11 cellular contexts compared by ENCODE assay signal in the genomic region with DNA sequence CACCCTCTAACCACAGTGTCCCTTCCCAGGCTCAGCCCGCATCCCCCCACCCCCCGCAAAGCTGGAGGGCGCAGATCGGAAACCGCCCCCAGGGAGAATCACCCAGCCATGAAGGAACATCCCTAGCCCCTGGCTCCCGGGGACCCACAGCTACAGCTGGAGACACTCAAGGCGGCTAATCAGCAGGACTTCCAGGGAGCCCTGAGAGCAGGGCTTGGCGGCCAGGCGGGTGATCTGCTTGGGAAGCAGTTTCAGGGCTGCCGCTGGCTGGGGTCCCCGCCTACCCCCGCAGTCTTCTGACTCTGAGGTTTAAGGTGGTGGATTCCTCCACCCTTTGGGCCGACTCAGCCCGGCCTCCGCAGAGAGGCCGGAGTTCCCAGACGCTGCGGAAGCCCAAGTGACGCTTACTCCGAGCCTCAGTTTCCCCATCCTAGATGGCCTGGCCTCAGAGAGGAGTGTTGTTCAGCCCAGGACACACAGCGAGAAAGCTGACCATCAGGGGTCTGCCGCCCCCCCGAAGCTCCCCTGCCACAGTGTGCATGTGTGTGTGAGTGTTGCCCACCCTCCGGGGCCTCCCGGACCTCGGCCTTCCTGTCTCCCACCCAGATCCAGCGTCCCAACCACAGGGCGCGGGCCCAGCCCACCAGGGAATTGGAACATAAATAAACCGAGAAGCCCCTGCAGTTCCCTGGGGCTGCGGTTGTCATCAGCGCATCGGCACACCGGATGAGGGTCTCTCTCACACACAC. TPM values are rescaled to one million over a fixed set of nuclear protein-coding genes. Genes with fewer than 3 reads are reported as not detected.
DNase-seq lines count a peak whose midpoint lies in the region; ATAC-seq and TF ChIP-seq lines count a peak whose summit lies in the region.
"Had no signal": no experiment of that assay in that cellular context is flagged by ENCODE, and none has a peak within 500 bp of the region (broad histone marks: within the 10 kb centered on the region; RNA-seq: fewer than 3 reads in every experiment).

No MANE protein-coding gene starts in this region.

- H3K4me3 Mint-ChIP-seq in activated T-cell treated with anti-CD3 and anti-CD28 coated beads, Interleukin-2, amount 50 U/mL, for 4 hours = peak overlapping the region; percentile 41

- peak overlapping the region; percentile 26 to 77 (median 62) for H3K4me3 ChIP-seq in esophagus squamous epithelium
- peak overlapping the region; percentile 38 to 57 (median 48) for H3K4me3 ChIP-seq in sigmoid colon

- H3K36me3 ChIP-seq in esophagus squamous epithelium (peaks cover 0 to 37% (median 0%) of the 10 kb centered on the region in 3 donors), sigmoid colon (no peaks in the 10 kb centered on the region)
- H3K36me3 ChIP-seq: colonic mucosa had no signal

- H3K27ac ChIP-seq in esophagus squamous epithelium = peak overlapping the region; percentile 63 to 94 (median 89)
- H3K27ac ChIP-seq in sigmoid colon = peak overlapping the region; percentile 87 to 96 (median 92)
- H3K27ac ChIP-seq: colonic mucosa had no signal

- 54 to 68% methylated on average over 7 to 10 of the region's 34 CpGs for WGBS in esophagus squamous epithelium, 2 donors
- 71 to 83% methylated on average over 34 of the region's 34 CpGs for WGBS in sigmoid colon, 2 donors

- no peak for DNase-seq in activated T-cell treated with anti-CD3 and anti-CD28 coated beads, Interleukin-2, amount 50 U/mL, for 4 hours
- no peak for DNase-seq in activated T-cell treated with anti-CD3 and anti-CD28 coated beads for 4 hours
- no peak for DNase-seq in esophagus squamous epithelium (lab: John Stamatoyannopoulos, UW)
- DNase-seq in sigmoid colon = no peak
- DNase-seq in NCI-H1105 treated with DMSO at 0.1 percent for 48 hours (lab: John Stamatoyannopoulos, UW) = no peak
- DNase-seq in HUDEP-2 (lab: John Stamatoyannopoulos, UW; ENCODE audit: unreplicated experiment in 76 of 76) = no peak
- no peak for DNase-seq in stimulated activated CD4-positive, alpha-beta T cell treated with anti-CD3 and anti-CD28 coated beads, Interleukin-12 subunit alpha, Interleukin-12 subunit beta, amount 100 ng/mL, for 4 hours
- DNase-seq: colonic mucosa, hypothalamus, SIG-M5 had no signal

- intact Hi-C loops in esophagus squamous epithelium (cut with DNase I) = no loop called here
- intact Hi-C loops in sigmoid colon (cut with DNase I) = loop anchor here (2.0 kb wide), 2 partner anchors 51 to 61 kb away; no protein-coding TSS in a partner anchor

- H3K9me3 ChIP-seq in esophagus squamous epithelium = no peaks in the 10 kb centered on the region
- H3K9me3 ChIP-seq in sigmoid colon = no peaks in the 10 kb centered on the region
- H3K9me3 ChIP-seq: colonic mucosa had no signal

- H3K27me3 Mint-ChIP-seq in activated T-cell treated with anti-CD3 and anti-CD28 coated beads, Interleukin-2, amount 50 U/mL, for 4 hours (ENCODE audit: low read depth) = peaks cover 2% of the 10 kb centered on the region

- H3K36me3 Mint-ChIP-seq in activated T-cell treated with anti-CD3 and anti-CD28 coated beads, Interleukin-2, amount 50 U/mL, for 4 hours (ENCODE audit: insufficient read depth) = no peaks in the 10 kb centered on the region

- H3K4me1 Mint-ChIP-seq in activated T-cell treated with anti-CD3 and anti-CD28 coated beads, Interleukin-2, amount 50 U/mL, for 4 hours (ENCODE audit: low read depth) = peaks cover 9% of the 10 kb centered on the region

- ATAC-seq in activated T-cell treated with anti-CD3 and anti-CD28 coated beads, Interleukin-2, amount 50 U/mL, for 4 hours = no peak

- TF ChIP-seq EP300 in sigmoid colon (IDR thresholded peaks at IDR 0.05) = no peak

- TF ChIP-seq CTCF in esophagus squamous epithelium (IDR thresholded peaks at IDR 0.05) (no peak), sigmoid colon (IDR thresholded peaks at IDR 0.05) (no peak)

- H3K27me3 ChIP-seq in esophagus squamous epithelium (peaks cover 0 to 28% (median 0%) of the 10 kb centered on the region in 4 donors), sigmoid colon (peaks cover 0 to 5% (median 0%) of the 10 kb centered on the region in 3 donors)
- H3K27me3 ChIP-seq: colonic mucosa had no signal

- TF ChIP-seq POLR2A in Raji (IDR thresholded peaks at IDR 0.05; ENCODE audit: insufficient read depth, low read depth, low read length) = 0 out of 2 replicates have a peak, but pooled peaks have one; percentile 0
- no peak for TF ChIP-seq POLR2A in esophagus squamous epithelium (IDR thresholded peaks at IDR 0.05)
- TF ChIP-seq POLR2A in sigmoid colon (IDR thresholded peaks at IDR 0.05) = no peak

- H3K9me3 Mint-ChIP-seq in activated T-cell treated with anti-CD3 and anti-CD28 coated beads, Interleukin-2, amount 50 U/mL, for 4 hours = no peaks in the 10 kb centered on the region

- H3K4me1 ChIP-seq in esophagus squamous epithelium (peaks cover 14 to 46% (median 17%) of the 10 kb centered on the region in 3 donors), sigmoid colon (peaks cover 0 to 35% (median 33%) of the 10 kb centered on the region in 4 donors)

RNA-seq across cellular contexts. Expression of a gene that starts 9.8 kb away (rescaled TPM):
- total RNA-seq in activated T-cell treated with anti-CD3 and anti-CD28 coated beads, Interleukin-2, amount 50 U/mL, for 4 hours = not detected
- total RNA-seq in esophagus squamous epithelium = 100 to 1,000 TPM in 1 of 4 donors, 10 to 100 TPM in 3; 40.6 to 160 (median 68.9) TPM
- total RNA-seq in sigmoid colon = not detected
- 10 to 100 TPM; 14.8 to 61.1 (median 21.0) TPM for polyA plus RNA-seq in sigmoid colon

RNA-seq across cellular contexts. Expression of a gene that starts 21.5 kb away (rescaled TPM):
- under 1 TPM in 1 of 3 donors, not detected in 2; 0.10 TPM for total RNA-seq in activated T-cell treated with anti-CD3 and anti-CD28 coated beads, Interleukin-2, amount 50 U/mL, for 4 hours
- total RNA-seq in esophagus squamous epithelium = 100 to 1,000 TPM in 2 of 4 donors, 10 to 100 TPM in 2; 51.7 to 145 (median 84.8) TPM
- under 1 TPM in 1 of 4 donors, not detected in 3; 0.83 TPM for total RNA-seq in sigmoid colon
- polyA plus RNA-seq in sigmoid colon = 100 to 1,000 TPM in 1 of 3 donors, 10 to 100 TPM in 2; 24.6 to 168 (median 34.4) TPM

RNA-seq across cellular contexts. Expression of a gene that starts 24.9 kb away (rescaled TPM):
- under 1 TPM in 2 of 3 donors, not detected in 1; 0.33 to 0.47 TPM for total RNA-seq in activated T-cell treated with anti-CD3 and anti-CD28 coated beads, Interleukin-2, amount 50 U/mL, for 4 hours
- total RNA-seq in esophagus squamous epithelium (1 to 10 TPM; 1.1 to 3.8 (median 1.4) TPM), sigmoid colon (10 to 100 TPM in 1 of 4 donors, 1 to 10 TPM in 3; 6.1 to 12.2 (median 6.6) TPM)
- 1 to 10 TPM in 1 of 3 donors, not detected in 2; 1.7 TPM for polyA plus RNA-seq in sigmoid colon

RNA-seq across cellular contexts. Expression of a gene that starts 38.8 kb away (rescaled TPM):
- 100 to 1,000 TPM; 166 to 215 (median 198) TPM for total RNA-seq in activated T-cell treated with anti-CD3 and anti-CD28 coated beads, Interleukin-2, amount 50 U/mL, for 4 hours
- total RNA-seq in esophagus squamous epithelium (10 to 100 TPM; 19.2 to 45.8 (median 39.4) TPM), sigmoid colon (10 to 100 TPM; 26.7 to 37.4 (median 31.7) TPM)
- 10 to 100 TPM in 2 of 3 donors, 1 to 10 TPM in 1; 8.3 to 42.0 (median 15.0) TPM for polyA plus RNA-seq in sigmoid colon

RNA-seq across cellular contexts. Expression of a gene that starts 40.6 kb away (rescaled TPM):
- not detected for total RNA-seq in activated T-cell treated with anti-CD3 and anti-CD28 coated beads, Interleukin-2, amount 50 U/mL, for 4 hours
- not detected for total RNA-seq in esophagus squamous epithelium
- total RNA-seq in sigmoid colon = not detected
- polyA plus RNA-seq in sigmoid colon = not detected

Comparison
In these comparisons a context has a peak if more than half of its experiments do, and no peak if none do; other contexts are left out.
1. RNA of a gene that starts 9.8 kb away (total RNA-seq): 40.6 to 160 TPM in esophagus squamous epithelium; not detected in activated T-cell treated with anti-CD3 and anti-CD28 coated beads, Interleukin-2, amount 50 U/mL, for 4 hours and not detected in sigmoid colon; every median in the first group is over 10 times any median in the second.
2. RNA of a gene that starts 21.5 kb away (total RNA-seq): 51.7 to 145 TPM in esophagus squamous epithelium; 0.10 TPM in activated T-cell treated with anti-CD3 and anti-CD28 coated beads, Interleukin-2, amount 50 U/mL, for 4 hours and 0.83 TPM in sigmoid colon; every median in the first group is over 10 times any median in the second.